In genomic region chr17:66345264-66345663, GRCh38 we compare ENCODE assay signal across 11 cellular contexts.
"Had no signal": no experiment of that assay in that cellular context is flagged by ENCODE, and none has a peak within 500 bp of the region (broad histone marks: within the 10 kb centered on the region; RNA-seq: fewer than 3 reads in every experiment).

No MANE protein-coding gene starts in this region.

- DNase-seq: activated CD4-positive, alpha-beta memory T cell treated with anti-CD3 and anti-CD28 coated beads, Interleukin-2, amount 10 ng/mL, durations not matched to agents 7 days and 5 days; activated CD4-positive, alpha-beta T cell treated with anti-CD3 and anti-CD28 coated beads for 36 hours; activated naive CD4-positive, alpha-beta T cell treated with anti-CD3 and anti-CD28 coated beads, Interleukin-2, amount 10 ng/mL, durations not matched to agents 7 days and 5 days; activated T-cell treated with anti-CD3 and anti-CD28 coated beads, Interleukin-2, amount 50 U/mL, for 24 hours; hypothalamus; nucleus accumbens; stimulated activated CD4-positive, alpha-beta T cell treated with anti-CD3 and anti-CD28 coated beads, Interleukin-2, amount 100 ng/mL, for 48 hours had no signal

- ATAC-seq: activated CD4-positive, alpha-beta T cell treated with anti-CD3 and anti-CD28 coated beads for 36 hours; esophagus mucosa; stimulated activated memory B cell treated with anti-CD40 and anti-IgM and Interleukin-4, amounts not matched to agents 10 μg/mL and 1 μg/mL and 100 μg/mL, for 72 hours had no signal

- H3K36me3 Mint-ChIP-seq: stimulated activated memory B cell treated with anti-CD40 and anti-IgM and Interleukin-4, amounts not matched to agents 10 μg/mL and 1 μg/mL and 100 μg/mL, for 72 hours had no signal

- H3K27ac Mint-ChIP-seq: activated CD4-positive, alpha-beta memory T cell treated with anti-CD3 and anti-CD28 coated beads, Interleukin-2, amount 10 ng/mL, durations not matched to agents 7 days and 5 days; activated CD4-positive, alpha-beta T cell treated with anti-CD3 and anti-CD28 coated beads for 36 hours; activated naive CD4-positive, alpha-beta T cell treated with anti-CD3 and anti-CD28 coated beads, Interleukin-2, amount 10 ng/mL, durations not matched to agents 7 days and 5 days; activated T-cell treated with anti-CD3 and anti-CD28 coated beads, Interleukin-2, amount 50 U/mL, for 24 hours; nephron; stimulated activated memory B cell treated with anti-CD40 and anti-IgM and Interleukin-4, amounts not matched to agents 10 μg/mL and 1 μg/mL and 100 μg/mL, for 72 hours had no signal

- H3K27me3 Mint-ChIP-seq: activated CD4-positive, alpha-beta memory T cell treated with anti-CD3 and anti-CD28 coated beads, Interleukin-2, amount 10 ng/mL, durations not matched to agents 7 days and 5 days; activated CD4-positive, alpha-beta T cell treated with anti-CD3 and anti-CD28 coated beads for 36 hours; activated naive CD4-positive, alpha-beta T cell treated with anti-CD3 and anti-CD28 coated beads, Interleukin-2, amount 10 ng/mL, durations not matched to agents 7 days and 5 days; activated T-cell treated with anti-CD3 and anti-CD28 coated beads, Interleukin-2, amount 50 U/mL, for 24 hours; stimulated activated memory B cell treated with anti-CD40 and anti-IgM and Interleukin-4, amounts not matched to agents 10 μg/mL and 1 μg/mL and 100 μg/mL, for 72 hours had no signal

- H3K9me3 Mint-ChIP-seq: activated CD4-positive, alpha-beta memory T cell treated with anti-CD3 and anti-CD28 coated beads, Interleukin-2, amount 10 ng/mL, durations not matched to agents 7 days and 5 days; activated naive CD4-positive, alpha-beta T cell treated with anti-CD3 and anti-CD28 coated beads, Interleukin-2, amount 10 ng/mL, durations not matched to agents 7 days and 5 days; activated T-cell treated with anti-CD3 and anti-CD28 coated beads, Interleukin-2, amount 50 U/mL, for 24 hours; nephron; stimulated activated memory B cell treated with anti-CD40 and anti-IgM and Interleukin-4, amounts not matched to agents 10 μg/mL and 1 μg/mL and 100 μg/mL, for 72 hours had no signal

- FAIRE-seq: endometrium had no signal

- H3K4me3 Mint-ChIP-seq: activated CD4-positive, alpha-beta memory T cell treated with anti-CD3 and anti-CD28 coated beads, Interleukin-2, amount 10 ng/mL, durations not matched to agents 7 days and 5 days; activated CD4-positive, alpha-beta T cell treated with anti-CD3 and anti-CD28 coated beads for 36 hours; activated naive CD4-positive, alpha-beta T cell treated with anti-CD3 and anti-CD28 coated beads, Interleukin-2, amount 10 ng/mL, durations not matched to agents 7 days and 5 days; activated T-cell treated with anti-CD3 and anti-CD28 coated beads, Interleukin-2, amount 50 U/mL, for 24 hours; nephron; stimulated activated memory B cell treated with anti-CD40 and anti-IgM and Interleukin-4, amounts not matched to agents 10 μg/mL and 1 μg/mL and 100 μg/mL, for 72 hours had no signal
